ENCODE assay signal across 1 cellular context in the genomic region with DNA sequence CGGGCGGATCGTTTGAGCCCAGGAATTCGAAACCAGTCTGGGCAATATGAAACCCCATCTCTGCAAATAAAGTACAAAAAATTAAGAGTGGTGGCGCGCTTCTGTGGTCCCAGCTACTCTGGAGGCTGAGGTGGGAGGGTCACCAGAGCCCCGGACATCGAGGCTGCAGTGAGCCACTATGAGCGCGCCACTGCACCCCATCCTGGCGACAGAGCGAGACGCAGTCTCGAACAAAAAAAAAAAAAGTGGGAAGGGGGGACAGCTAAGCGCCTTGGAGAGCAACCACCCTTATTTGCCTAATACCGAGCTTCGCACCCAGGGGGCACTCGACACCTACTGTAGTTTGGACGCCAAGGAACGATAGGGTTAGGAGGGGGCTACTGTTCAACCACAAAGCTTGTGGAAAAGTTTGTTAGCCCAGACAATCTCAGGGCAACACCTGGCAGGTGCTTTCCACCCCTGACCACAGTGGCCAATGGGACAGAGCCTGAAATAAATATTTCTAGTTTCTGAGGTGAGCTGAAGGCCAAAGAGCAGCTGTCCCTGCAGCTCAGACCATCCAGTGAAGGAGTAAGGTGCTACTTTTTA.
A peak's percentile ranks its signal among the peaks of the same experiment; 100 is the strongest.
TF ChIP-seq lines count a peak whose summit lies in the region.

No MANE protein-coding gene starts in this region.

TF ChIP-seq in GM12878, 131 proteins besides CTCF, POLR2A, EP300 and RAD21 (continued from another document and continues in another):
- TF ChIP-seq DPF2 (IDR thresholded peaks at IDR 0.05) (peak; percentile 74), NFIC (IDR thresholded peaks at IDR 0.05; ENCODE audit: low read depth, low read length) (peak; percentile 73), TCF7 (IDR thresholded peaks at IDR 0.05; ENCODE audit: borderline replicate concordance) (no peak), ATF7 (IDR thresholded peaks at IDR 0.05; ENCODE audit: low read depth) (0 out of 2 replicates have a peak, but pooled peaks have one; percentile 12), PAX5 (IDR thresholded peaks at IDR 0.05; ENCODE audit: borderline replicate concordance, low read depth, low read length) (peak; percentile 53; the same call in 1 of the 2 replicates), MXI1 (IDR thresholded peaks at IDR 0.05; ENCODE audit: low read depth, low read length) (peak; percentile 31; the same call in 1 of the 2 replicates), HDGF (IDR thresholded peaks at IDR 0.05) (no peak), HCFC1 (IDR thresholded peaks at IDR 0.05; ENCODE audit: low read length) (no peak), MEF2A (IDR thresholded peaks at IDR 0.05; ENCODE audit: insufficient read depth, low read depth, low read length) (peak; percentile 92), SREBF2 (IDR thresholded peaks at IDR 0.05; ENCODE audit: low read length) (no peak), ATF2 (IDR thresholded peaks at IDR 0.05; ENCODE audit: low read length) (peak; percentile 69; the same call in 1 of the 2 replicates), ZBED1 (IDR thresholded peaks at IDR 0.05; ENCODE audit: borderline replicate concordance) (no peak; the same call in 1 of the 2 replicates), CUX1 (IDR thresholded peaks at IDR 0.05; ENCODE audit: insufficient replicate concordance, low read depth, low read length) (no peak), CHD4 (IDR thresholded peaks at IDR 0.05) (no peak), PRDM15 (CRISPR knock-in tag; IDR thresholded peaks at IDR 0.05) (no peak), POLR2AphosphoS2 (IDR thresholded peaks at IDR 0.05; ENCODE audit: low read depth, low read length) (0 out of 2 replicates have a peak, but pooled peaks have one; percentile 48), SUPT20H (IDR thresholded peaks at IDR 0.05; ENCODE audit: borderline replicate concordance, control insufficient read depth, low read depth, low read length) (no peak), PAX8 (IDR thresholded peaks at IDR 0.05) (no peak), STAT1 (conservative IDR thresholded peaks at IDR 0.05) (no peak), STAT3 (IDR thresholded peaks at IDR 0.05; ENCODE audit: low read depth, low read length) (no peak), POU2F2 (IDR thresholded peaks at IDR 0.05; ENCODE audit: borderline replicate concordance, low read depth, low read length) (peak; percentile 63; the same call in 2 of the 3 replicates), SIN3A (IDR thresholded peaks at IDR 0.05; ENCODE audit: low read depth, low read length) (no peak), SMARCA5 (IDR thresholded peaks at IDR 0.05) (no peak), ZNF622 (IDR thresholded peaks at IDR 0.05) (no peak), BRCA1 (IDR thresholded peaks at IDR 0.05; ENCODE audit: low read depth, low read length) (no peak), SIX5 (IDR thresholded peaks at IDR 0.05; ENCODE audit: low read depth, low read length, severe bottlenecking) (peak; percentile 10), SMAD1 (IDR thresholded peaks at IDR 0.05; ENCODE audit: low read depth, partially characterized antibody) (no peak), TCF12 (IDR thresholded peaks at IDR 0.05; ENCODE audit: low read depth, low read length) (peak; percentile 97), JUND (IDR thresholded peaks at IDR 0.05; ENCODE audit: low read depth, low read length) (no peak), MEF2B (IDR thresholded peaks at IDR 0.05; ENCODE audit: partially characterized antibody, poor library complexity, severe bottlenecking) (peak; percentile 86), MTA2 (IDR thresholded peaks at IDR 0.05; ENCODE audit: low read depth) (peak; percentile 80), SMC3 (IDR thresholded peaks at IDR 0.05; ENCODE audit: borderline replicate concordance, low read length) (peak; percentile 83), ETV6 (conservative IDR thresholded peaks at IDR 0.05 in 1 of 2, IDR thresholded peaks at IDR 0.05 in 1 of 2; ENCODE audit: borderline replicate concordance in 1 of 2, low read depth in 1 of 2) (peak in 1 of 2 experiments; percentile 29; a peak in 1 of 4 replicates), RB1 (IDR thresholded peaks at IDR 0.05; ENCODE audit: borderline replicate concordance) (0 out of 2 replicates have a peak, but pooled peaks have one; percentile 13), RUNX3 (IDR thresholded peaks at IDR 0.05; ENCODE audit: low read length) (peak; percentile 98), PML (IDR thresholded peaks at IDR 0.05; ENCODE audit: low read length) (no peak; the same call in 1 of the 2 replicates), SMAD5 (IDR thresholded peaks at IDR 0.05; ENCODE audit: low read depth) (no peak)
- TF ChIP-seq, protein P1, sequence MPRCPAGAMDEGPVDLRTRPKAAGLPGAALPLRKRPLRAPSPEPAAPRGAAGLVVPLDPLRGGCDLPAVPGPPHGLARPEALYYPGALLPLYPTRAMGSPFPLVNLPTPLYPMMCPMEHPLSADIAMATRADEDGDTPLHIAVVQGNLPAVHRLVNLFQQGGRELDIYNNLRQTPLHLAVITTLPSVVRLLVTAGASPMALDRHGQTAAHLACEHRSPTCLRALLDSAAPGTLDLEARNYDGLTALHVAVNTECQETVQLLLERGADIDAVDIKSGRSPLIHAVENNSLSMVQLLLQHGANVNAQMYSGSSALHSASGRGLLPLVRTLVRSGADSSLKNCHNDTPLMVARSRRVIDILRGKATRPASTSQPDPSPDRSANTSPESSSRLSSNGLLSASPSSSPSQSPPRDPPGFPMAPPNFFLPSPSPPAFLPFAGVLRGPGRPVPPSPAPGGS (IDR thresholded peaks at IDR 0.05; ENCODE audit: borderline replicate concordance, insufficient read depth, low read depth, low read length, poor library complexity, severe bottlenecking) = peak; percentile 46
- TF ChIP-seq, protein P2, sequence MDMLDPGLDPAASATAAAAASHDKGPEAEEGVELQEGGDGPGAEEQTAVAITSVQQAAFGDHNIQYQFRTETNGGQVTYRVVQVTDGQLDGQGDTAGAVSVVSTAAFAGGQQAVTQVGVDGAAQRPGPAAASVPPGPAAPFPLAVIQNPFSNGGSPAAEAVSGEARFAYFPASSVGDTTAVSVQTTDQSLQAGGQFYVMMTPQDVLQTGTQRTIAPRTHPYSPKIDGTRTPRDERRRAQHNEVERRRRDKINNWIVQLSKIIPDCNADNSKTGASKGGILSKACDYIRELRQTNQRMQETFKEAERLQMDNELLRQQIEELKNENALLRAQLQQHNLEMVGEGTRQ (IDR thresholded peaks at IDR 0.05; ENCODE audit: borderline replicate concordance, low read depth, low read length) = no peak
- TF ChIP-seq, protein P3, sequence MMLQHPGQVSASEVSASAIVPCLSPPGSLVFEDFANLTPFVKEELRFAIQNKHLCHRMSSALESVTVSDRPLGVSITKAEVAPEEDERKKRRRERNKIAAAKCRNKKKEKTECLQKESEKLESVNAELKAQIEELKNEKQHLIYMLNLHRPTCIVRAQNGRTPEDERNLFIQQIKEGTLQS (IDR thresholded peaks at IDR 0.05; ENCODE audit: borderline replicate concordance, extremely low read depth, low read depth, low read length) = no peak
- TF ChIP-seq, protein P4, sequence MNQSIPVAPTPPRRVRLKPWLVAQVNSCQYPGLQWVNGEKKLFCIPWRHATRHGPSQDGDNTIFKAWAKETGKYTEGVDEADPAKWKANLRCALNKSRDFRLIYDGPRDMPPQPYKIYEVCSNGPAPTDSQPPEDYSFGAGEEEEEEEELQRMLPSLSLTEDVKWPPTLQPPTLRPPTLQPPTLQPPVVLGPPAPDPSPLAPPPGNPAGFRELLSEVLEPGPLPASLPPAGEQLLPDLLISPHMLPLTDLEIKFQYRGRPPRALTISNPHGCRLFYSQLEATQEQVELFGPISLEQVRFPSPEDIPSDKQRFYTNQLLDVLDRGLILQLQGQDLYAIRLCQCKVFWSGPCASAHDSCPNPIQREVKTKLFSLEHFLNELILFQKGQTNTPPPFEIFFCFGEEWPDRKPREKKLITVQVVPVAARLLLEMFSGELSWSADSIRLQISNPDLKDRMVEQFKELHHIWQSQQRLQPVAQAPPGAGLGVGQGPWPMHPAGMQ (IDR thresholded peaks at IDR 0.05; ENCODE audit: borderline replicate concordance) = no peak
- TF ChIP-seq, protein P5, sequence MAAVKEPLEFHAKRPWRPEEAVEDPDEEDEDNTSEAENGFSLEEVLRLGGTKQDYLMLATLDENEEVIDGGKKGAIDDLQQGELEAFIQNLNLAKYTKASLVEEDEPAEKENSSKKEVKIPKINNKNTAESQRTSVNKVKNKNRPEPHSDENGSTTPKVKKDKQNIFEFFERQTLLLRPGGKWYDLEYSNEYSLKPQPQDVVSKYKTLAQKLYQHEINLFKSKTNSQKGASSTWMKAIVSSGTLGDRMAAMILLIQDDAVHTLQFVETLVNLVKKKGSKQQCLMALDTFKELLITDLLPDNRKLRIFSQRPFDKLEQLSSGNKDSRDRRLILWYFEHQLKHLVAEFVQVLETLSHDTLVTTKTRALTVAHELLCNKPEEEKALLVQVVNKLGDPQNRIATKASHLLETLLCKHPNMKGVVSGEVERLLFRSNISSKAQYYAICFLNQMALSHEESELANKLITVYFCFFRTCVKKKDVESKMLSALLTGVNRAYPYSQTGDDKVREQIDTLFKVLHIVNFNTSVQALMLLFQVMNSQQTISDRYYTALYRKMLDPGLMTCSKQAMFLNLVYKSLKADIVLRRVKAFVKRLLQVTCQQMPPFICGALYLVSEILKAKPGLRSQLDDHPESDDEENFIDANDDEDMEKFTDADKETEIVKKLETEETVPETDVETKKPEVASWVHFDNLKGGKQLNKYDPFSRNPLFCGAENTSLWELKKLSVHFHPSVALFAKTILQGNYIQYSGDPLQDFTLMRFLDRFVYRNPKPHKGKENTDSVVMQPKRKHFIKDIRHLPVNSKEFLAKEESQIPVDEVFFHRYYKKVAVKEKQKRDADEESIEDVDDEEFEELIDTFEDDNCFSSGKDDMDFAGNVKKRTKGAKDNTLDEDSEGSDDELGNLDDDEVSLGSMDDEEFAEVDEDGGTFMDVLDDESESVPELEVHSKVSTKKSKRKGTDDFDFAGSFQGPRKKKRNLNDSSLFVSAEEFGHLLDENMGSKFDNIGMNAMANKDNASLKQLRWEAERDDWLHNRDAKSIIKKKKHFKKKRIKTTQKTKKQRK (IDR thresholded peaks at IDR 0.05; ENCODE audit: low read depth, low read length) = no peak
